ENCODE assay signal across 8 cellular contexts in genomic region chr16:68246121-68246520, GRCh38. TPM values are rescaled to one million over a fixed set of nuclear protein-coding genes. Genes with fewer than 3 reads are reported as not detected.
DNase-seq lines count a peak whose midpoint lies in the region; ATAC-seq and TF ChIP-seq lines count a peak whose summit lies in the region.
"Had no signal": no experiment of that assay in that cellular context is flagged by ENCODE, and none has a peak within 500 bp of the region (broad histone marks: within the 10 kb centered on the region; RNA-seq: fewer than 3 reads in every experiment).

No MANE protein-coding gene starts in this region.

- TF ChIP-seq CTCF in HFF-Myc (IDR thresholded peaks at IDR 0.05; ENCODE audit: low read depth, low read length, missing control alignments): no peak
- no peak for TF ChIP-seq CTCF in activated CD8-positive, alpha-beta T cell treated with anti-CD3 and anti-CD28 coated beads for 36 hours (IDR thresholded peaks at IDR 0.05)

- H3K9ac ChIP-seq in iPS-15b (ENCODE audit: low read depth, low read length): no peak overlapping the region

- peak overlapping the region; percentile 83 for H3K4me3 Mint-ChIP-seq in activated CD8-positive, alpha-beta T cell treated with anti-CD3 and anti-CD28 coated beads for 36 hours
- peak overlapping the region; percentile 100 for H3K4me3 Mint-ChIP-seq in stimulated activated memory B cell treated with anti-CD40 and anti-IgM and Interleukin-4, amounts not matched to agents 10 μg/mL and 1 μg/mL and 100 μg/mL, for 72 hours

- H3K9me3 Mint-ChIP-seq in activated CD8-positive, alpha-beta T cell treated with anti-CD3 and anti-CD28 coated beads for 36 hours: no peaks in the 10 kb centered on the region
- H3K9me3 Mint-ChIP-seq in stimulated activated memory B cell treated with anti-CD40 and anti-IgM and Interleukin-4, amounts not matched to agents 10 μg/mL and 1 μg/mL and 100 μg/mL, for 72 hours: no peaks in the 10 kb centered on the region

- ATAC-seq in activated CD8-positive, alpha-beta T cell treated with anti-CD3 and anti-CD28 coated beads for 36 hours: no peak
- no peak for ATAC-seq in stimulated activated memory B cell treated with anti-CD40 and anti-IgM and Interleukin-4, amounts not matched to agents 10 μg/mL and 1 μg/mL and 100 μg/mL, for 72 hours

- H3K27ac Mint-ChIP-seq in activated CD8-positive, alpha-beta T cell treated with anti-CD3 and anti-CD28 coated beads for 36 hours: no peak overlapping the region
- peak overlapping the region; percentile 85 for H3K27ac Mint-ChIP-seq in stimulated activated memory B cell treated with anti-CD40 and anti-IgM and Interleukin-4, amounts not matched to agents 10 μg/mL and 1 μg/mL and 100 μg/mL, for 72 hours

- H3K27me3 Mint-ChIP-seq in activated CD8-positive, alpha-beta T cell treated with anti-CD3 and anti-CD28 coated beads for 36 hours: no peaks in the 10 kb centered on the region
- no peaks in the 10 kb centered on the region for H3K27me3 Mint-ChIP-seq in stimulated activated memory B cell treated with anti-CD40 and anti-IgM and Interleukin-4, amounts not matched to agents 10 μg/mL and 1 μg/mL and 100 μg/mL, for 72 hours

- H3K9me3 ChIP-seq in iPS-15b (ENCODE audit: control insufficient read depth, insufficient read depth, low read length): no peaks in the 10 kb centered on the region

- H3K36me3 Mint-ChIP-seq in activated CD8-positive, alpha-beta T cell treated with anti-CD3 and anti-CD28 coated beads for 36 hours (ENCODE audit: low read depth): no peaks in the 10 kb centered on the region
- H3K36me3 Mint-ChIP-seq in stimulated activated memory B cell treated with anti-CD40 and anti-IgM and Interleukin-4, amounts not matched to agents 10 μg/mL and 1 μg/mL and 100 μg/mL, for 72 hours: peaks cover 6% of the 10 kb centered on the region

- no peak for DNase-seq in HFF-Myc (ENCODE audit: extremely low read depth, low read depth)
- DNase-seq in activated CD8-positive, alpha-beta T cell treated with anti-CD3 and anti-CD28 coated beads for 36 hours: no peak
- no peak for DNase-seq in HuH-7 (ENCODE audit: low spot score)
- DNase-seq in DMS 273 (lab: John Stamatoyannopoulos, UW; ENCODE audit: unreplicated experiment): no peak
- no peak for DNase-seq in DMS53 (lab: John Stamatoyannopoulos, UW)
- DNase-seq: NCI-H446 had no signal

- H3K4me1 Mint-ChIP-seq in activated CD8-positive, alpha-beta T cell treated with anti-CD3 and anti-CD28 coated beads for 36 hours (ENCODE audit: low read depth): peaks cover 18% of the 10 kb centered on the region
- peaks cover 44% of the 10 kb centered on the region for H3K4me1 Mint-ChIP-seq in stimulated activated memory B cell treated with anti-CD40 and anti-IgM and Interleukin-4, amounts not matched to agents 10 μg/mL and 1 μg/mL and 100 μg/mL, for 72 hours

- POLR2A ChIA-PET in activated CD8-positive, alpha-beta T cell treated with anti-CD3 and anti-CD28 coated beads for 36 hours (lab: Charles Lee): interaction anchor here (0.9 to 3.2 kb wide), 7 partner anchors 8 to 82 kb away, joined by 3 to 22 read pairs (median 8); partner anchors contain the start of genes ESRP2, PRMT7 and SLC7A6OS

- H3K4me1 ChIP-seq in iPS-15b (ENCODE audit: control insufficient read depth, insufficient read depth, low read length): peaks cover 6% of the 10 kb centered on the region

- H3K27me3 ChIP-seq in iPS-15b (ENCODE audit: control insufficient read depth, insufficient read depth, low read length): peaks cover 12% of the 10 kb centered on the region

- H3K4me3 ChIP-seq in HFF-Myc (replicated peaks; ENCODE audit: low read depth, low read length): peak overlapping the region; percentile 79
- peak overlapping the region; percentile 85 for H3K4me3 ChIP-seq in iPS-15b (ENCODE audit: low read depth, low read length)

- intact Hi-C loops in activated CD8-positive, alpha-beta T cell treated with anti-CD3 and anti-CD28 coated beads for 36 hours (cut with micrococcal nuclease): no loop called here

- CTCF ChIA-PET in activated CD8-positive, alpha-beta T cell treated with anti-CD3 and anti-CD28 coated beads for 36 hours (lab: Charles Lee): interaction anchor here (2.3 to 7.6 kb wide), 3 partner anchors 16 to 110 kb away, joined by 5 to 89 read pairs (median 43); partner anchors contain the start of gene SLC7A6

- H3K36me3 ChIP-seq in iPS-15b (ENCODE audit: control insufficient read depth, insufficient read depth, low read length): no peaks in the 10 kb centered on the region

RNA-seq across cellular contexts. Expression of gene PLA2G15, which starts 0.9 kb away (rescaled TPM):
- total RNA-seq in activated CD8-positive, alpha-beta T cell treated with anti-CD3 and anti-CD28 coated beads for 36 hours: 1 to 10 TPM; 6.7 to 6.8 TPM

RNA-seq across cellular contexts. Expression of gene ESRP2, which starts 10.2 kb away (rescaled TPM):
- total RNA-seq in activated CD8-positive, alpha-beta T cell treated with anti-CD3 and anti-CD28 coated beads for 36 hours: under 1 TPM; 0.65 to 0.77 TPM

RNA-seq across cellular contexts. Expression of gene SLC7A6, which starts 18.2 kb away (rescaled TPM):
- 10 to 100 TPM; 73.8 to 76.9 TPM for total RNA-seq in activated CD8-positive, alpha-beta T cell treated with anti-CD3 and anti-CD28 coated beads for 36 hours
